18 cellular contexts compared by ENCODE assay signal in genomic region chr1:218872026-218872425, GRCh38.
"Had no signal": no experiment of that assay in that cellular context is flagged by ENCODE, and none has a peak within 500 bp of the region (broad histone marks: within the 10 kb centered on the region; RNA-seq: fewer than 3 reads in every experiment).

No MANE protein-coding gene starts in this region.

- H3K27ac ChIP-seq: gastrocnemius medialis, heart right ventricle, psoas muscle, right lobe of liver, tibial artery, upper lobe of left lung, uterus had no signal

- H3K27me3 ChIP-seq: gastrocnemius medialis, heart right ventricle, right lobe of liver, tibial artery, upper lobe of left lung, uterus had no signal

- H3K4me3 ChIP-seq: gastrocnemius medialis, heart right ventricle, psoas muscle, right lobe of liver, tibial artery, upper lobe of left lung, uterus had no signal

- H3K9me3 ChIP-seq: gastrocnemius medialis, psoas muscle, right lobe of liver, tibial artery, upper lobe of left lung, uterus had no signal

- H3K36me3 ChIP-seq: gastrocnemius medialis, heart right ventricle, right lobe of liver, tibial artery, upper lobe of left lung, uterus had no signal

- ATAC-seq: esophagus mucosa; gastrocnemius medialis; heart right ventricle; left lobe of liver; naive thymus-derived CD4-positive, alpha-beta T cell; psoas muscle; right lobe of liver; stimulated activated effector memory CD8-positive, alpha-beta T cell treated with anti-CD3 and anti-CD28 coated beads, Interleukin-12 subunit alpha, Interleukin-12 subunit beta, amount 100 ng/mL, for 72 hours had no signal

- DNase-seq: effector memory CD4-positive, alpha-beta T cell; gastrocnemius medialis; heart right ventricle; hypothalamus; mammary epithelial cell; naive thymus-derived CD4-positive, alpha-beta T cell; nephron progenitor cell; psoas muscle; retina; right lobe of liver; stimulated activated CD4-positive, alpha-beta T cell treated with anti-CD3 and anti-CD28 coated beads, Interleukin-4, amount 100 ng/mL, for 1 hour; stimulated activated CD8-positive, alpha-beta memory T cell treated with anti-CD3 and anti-CD28 coated beads, Interleukin-4, amount 100 ng/mL, for 48 hours; tibial artery; upper lobe of left lung; uterus had no signal

- H3K4me1 ChIP-seq: heart right ventricle, psoas muscle, right lobe of liver, tibial artery, upper lobe of left lung, uterus had no signal
